In the genomic region with DNA sequence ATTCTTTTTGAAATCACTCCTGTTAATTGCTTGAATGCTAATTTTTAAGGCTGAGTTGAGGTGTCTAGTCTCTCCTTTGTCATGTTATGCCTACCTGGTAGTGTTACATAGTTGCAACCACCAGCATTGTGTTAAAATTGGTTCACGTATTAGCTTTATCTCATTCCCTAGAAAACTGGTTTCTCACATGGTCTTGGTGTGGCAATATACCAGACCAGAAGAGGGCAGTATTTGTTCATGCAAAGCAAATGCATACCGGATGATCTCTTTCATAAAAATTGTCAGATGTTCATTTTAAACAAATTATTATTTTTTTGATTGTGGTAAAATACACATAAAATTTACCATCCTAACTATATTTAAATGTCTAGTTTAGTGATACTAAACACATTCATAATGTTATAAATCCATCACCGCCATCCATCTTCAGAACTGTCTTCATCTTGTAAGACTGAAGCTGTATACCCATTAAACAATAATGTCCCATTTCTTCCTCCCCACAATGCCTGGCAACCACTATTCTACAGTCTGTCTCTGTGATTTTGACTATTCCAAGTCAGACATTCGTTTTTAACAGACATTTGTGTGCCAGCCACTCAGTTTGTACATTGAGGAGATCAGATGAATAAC, we compare ENCODE assay signal across 7 cellular contexts.
DNase-seq lines count a peak whose midpoint lies in the region; ATAC-seq and TF ChIP-seq lines count a peak whose summit lies in the region.

No MANE protein-coding gene starts in this region.

- H3K9me2 ChIP-seq in OCI-LY1 (ENCODE audit: low read depth, low read length): no peaks in the 10 kb centered on the region

- peak; percentile 71 for ATAC-seq in DND-41 (ENCODE audit: insufficient read depth, low read depth)
- peak; percentile 51 for ATAC-seq in effector memory CD8-positive, alpha-beta T cell (replicated peaks)

- no peak overlapping the region for H3K4me2 ChIP-seq in DND-41 (ENCODE audit: insufficient read depth, low read length)
- no peak overlapping the region for H3K4me2 ChIP-seq in OCI-LY1 (ENCODE audit: low read length)

- H3K27me3 Mint-ChIP-seq in effector memory CD8-positive, alpha-beta T cell: no peaks in the 10 kb centered on the region

- H3K4me3 ChIP-seq in DND-41 (ENCODE audit: low read depth in 1 of 2, low read length in 2 of 2) (no peak overlapping the region), OCI-LY1 (ENCODE audit: low read depth, low read length, poor library complexity, severe bottlenecking) (no peak overlapping the region)

- H3K36me3 ChIP-seq in DND-41 (ENCODE audit: insufficient read depth, low read length) (no peaks in the 10 kb centered on the region), OCI-LY1 (ENCODE audit: insufficient read depth, low read length) (no peaks in the 10 kb centered on the region)

- no peaks in the 10 kb centered on the region for H3F3A ChIP-seq in OCI-LY1 (ENCODE audit: insufficient read depth, low read length)

- peak; percentile 91 for TF ChIP-seq CTCF in DND-41 (IDR thresholded peaks at IDR 0.05; ENCODE audit: borderline replicate concordance, extremely low read depth, low read length, poor library complexity, severe bottlenecking)
- TF ChIP-seq CTCF in OCI-LY1 (IDR thresholded peaks at IDR 0.05; ENCODE audit: low read length): peak; percentile 84

- no peaks in the 10 kb centered on the region for H3K4me1 ChIP-seq in DND-41 (ENCODE audit: insufficient read depth, low read length)
- peaks cover 9% of the 10 kb centered on the region for H3K4me1 ChIP-seq in OCI-LY1 (ENCODE audit: insufficient read depth, low read length, severe bottlenecking)

- H3K27ac Mint-ChIP-seq in effector memory CD8-positive, alpha-beta T cell: no peak overlapping the region

- peaks cover 0 to 4% of the 10 kb centered on the region in 2 donors for H3K4me1 Mint-ChIP-seq in effector memory CD8-positive, alpha-beta T cell (ENCODE audit: low read depth in 2 of 2)

- H3K9ac ChIP-seq in DND-41 (ENCODE audit: low read depth, low read length) (no peak overlapping the region), OCI-LY1 (ENCODE audit: low read length) (no peak overlapping the region)

- no peak overlapping the region for H3K4me3 Mint-ChIP-seq in effector memory CD8-positive, alpha-beta T cell

- H3K27me3 ChIP-seq in DND-41 (ENCODE audit: insufficient read depth, low read length, poor library complexity) (no peaks in the 10 kb centered on the region), OCI-LY1 (ENCODE audit: insufficient read depth, low read length) (no peaks in the 10 kb centered on the region)

- H3K9me3 Mint-ChIP-seq in effector memory CD8-positive, alpha-beta T cell: no peaks in the 10 kb centered on the region

- DNase-seq in DND-41 (peak; percentile 31), HT-29 (ENCODE audit: low spot score) (peak; percentile 53), middle frontal gyrus (ENCODE audit: extremely low spot score, low spot score) (peak; percentile 41), activated T-cell treated with anti-CD3 and anti-CD28 coated beads for 4 hours (no peak)
- DNase-seq in effector memory CD8-positive, alpha-beta T cell: peak; percentile 6 to 9 (median 6)
- no peak for DNase-seq in stimulated activated CD4-positive, alpha-beta T cell treated with anti-CD3 and anti-CD28 coated beads, Interleukin-1b, Interleukin-23, amount 100 ng/mL, for 48 hours

- H3K79me2 ChIP-seq in DND-41 (ENCODE audit: insufficient read depth, low read length) (no peaks in the 10 kb centered on the region), OCI-LY1 (ENCODE audit: insufficient read depth, low read length) (no peaks in the 10 kb centered on the region)

- H3K36me3 Mint-ChIP-seq in effector memory CD8-positive, alpha-beta T cell (ENCODE audit: insufficient read depth): peaks cover 23% of the 10 kb centered on the region

- H2AFZ ChIP-seq in DND-41 (ENCODE audit: low read depth, low read length): no peak overlapping the region
- no peak overlapping the region for H2AFZ ChIP-seq in OCI-LY1 (ENCODE audit: low read length)

- no peaks in the 10 kb centered on the region for H3K9me3 ChIP-seq in DND-41 (ENCODE audit: insufficient read depth, low read length, severe bottlenecking)
- no peaks in the 10 kb centered on the region for H3K9me3 ChIP-seq in OCI-LY1 (ENCODE audit: low read length)

- no peaks in the 10 kb centered on the region for H4K20me1 ChIP-seq in DND-41 (ENCODE audit: insufficient read depth, low read length)
- no peaks in the 10 kb centered on the region for H4K20me1 ChIP-seq in OCI-LY1 (ENCODE audit: insufficient read depth, low read length)

- H3K27ac ChIP-seq in DND-41 (ENCODE audit: low read length): no peak overlapping the region
- no peak overlapping the region for H3K27ac ChIP-seq in OCI-LY1 (ENCODE audit: low read depth, low read length, poor library complexity, severe bottlenecking)

Comparison
In these comparisons a context has a peak if more than half of its experiments do, and no peak if none do; other contexts are left out.
1. DNase-seq: peak in DND-41 (single experiment), HT-29 (single experiment), effector memory CD8-positive, alpha-beta T cell (3 of 3) and middle frontal gyrus (single experiment); none in activated T-cell treated with anti-CD3 and anti-CD28 coated beads for 4 hours (single experiment) and stimulated activated CD4-positive, alpha-beta T cell treated with anti-CD3 and anti-CD28 coated beads, Interleukin-1b, Interleukin-23, amount 100 ng/mL, for 48 hours (single experiment).